In the genomic region with DNA sequence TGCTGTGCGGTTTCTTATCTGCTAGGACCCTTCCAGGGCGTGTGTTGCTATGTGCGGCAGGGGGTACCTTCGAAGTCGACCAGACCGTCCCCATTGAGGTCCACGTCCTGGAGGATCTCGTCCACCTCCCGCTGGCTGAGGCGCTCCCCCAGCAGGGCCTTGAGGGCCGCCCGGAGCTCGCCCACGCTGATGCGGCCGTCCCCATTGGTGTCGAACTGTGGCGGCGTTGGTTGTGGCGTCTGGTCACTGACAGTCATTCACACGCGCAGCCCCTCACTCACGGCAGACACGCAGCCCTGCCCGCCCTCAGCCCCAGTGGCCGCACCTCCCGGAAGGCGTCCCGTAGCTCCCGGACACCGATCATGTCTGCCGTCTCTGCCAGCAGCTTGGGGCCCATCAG, we compare ENCODE assay signal across 35 cellular contexts. TPM values are rescaled to one million over a fixed set of nuclear protein-coding genes. Genes with fewer than 3 reads are reported as not detected.
"Had no signal": no experiment of that assay in that cellular context is flagged by ENCODE, and none has a peak within 500 bp of the region (broad histone marks: within the 10 kb centered on the region; RNA-seq: fewer than 3 reads in every experiment).

No MANE protein-coding gene starts in this region.

- H3K4me1 ChIP-seq: ascending aorta, breast epithelium, esophagus squamous epithelium, gastroesophageal sphincter, heart right ventricle had no signal

- H3K27ac ChIP-seq: ascending aorta, breast epithelium, cardiac muscle cell, epithelial cell of prostate, esophagus squamous epithelium, gastroesophageal sphincter, heart right ventricle had no signal

- H3K9me3 Mint-ChIP-seq: activated CD4-positive, alpha-beta memory T cell treated with anti-CD3 and anti-CD28 coated beads for 36 hours; activated CD4-positive, alpha-beta T cell treated with anti-CD3 and anti-CD28 coated beads, Interleukin-2, amount 10 ng/mL, durations not matched to agents 24 days and 14 days; activated naive CD4-positive, alpha-beta T cell treated with anti-CD3 and anti-CD28 coated beads, Interleukin-2, amount 10 ng/mL, durations not matched to agents 7 days and 5 days; activated naive CD4-positive, alpha-beta T cell treated with anti-CD3 and anti-CD28 coated beads, Interleukin-2, amount 50 U/mL, for 72 hours; activated naive CD8-positive, alpha-beta T cell treated with anti-CD3 and anti-CD28 coated beads, Interleukin-2, amount 10 ng/mL, durations not matched to agents 7 days and 5 days; activated T-cell treated with anti-CD3 and anti-CD28 coated beads, Interleukin-2, amount 50 U/mL, for 24 hours; activated T-helper 17 cell treated with anti-CD3 and anti-CD28 coated beads, Interleukin-2, amount 50 U/mL, for 72 hours had no signal

- DNase-seq: activated CD4-positive, alpha-beta memory T cell treated with anti-CD3 and anti-CD28 coated beads for 36 hours; activated CD4-positive, alpha-beta T cell treated with anti-CD3 and anti-CD28 coated beads for 36 hours; activated CD4-positive, alpha-beta T cell treated with anti-CD3 and anti-CD28 coated beads, Interleukin-2, amount 10 ng/mL, durations not matched to agents 24 days and 14 days; activated CD4-positive, CD25-positive, alpha-beta regulatory T cell; activated CD4-positive, CD25-positive, alpha-beta regulatory T cell treated with anti-CD3 and anti-CD28 coated beads, Interleukin-2, amount 50 U/mL, for 72 hours; activated CD8-positive, alpha-beta memory T cell treated with anti-CD3 and anti-CD28 coated beads, Interleukin-2, amount 50 U/mL, for 48 hours; activated gamma-delta T cell; activated naive CD4-positive, alpha-beta T cell; activated naive CD4-positive, alpha-beta T cell treated with anti-CD3 and anti-CD28 coated beads, Interleukin-2, amount 10 ng/mL, durations not matched to agents 7 days and 5 days; activated naive CD8-positive, alpha-beta T cell treated with anti-CD3 and anti-CD28 coated beads, Interleukin-2, amount 10 ng/mL, durations not matched to agents 7 days and 5 days; activated T-cell treated with anti-CD3 and anti-CD28 coated beads for 4 hours; activated T-cell treated with anti-CD3 and anti-CD28 coated beads, Interleukin-2, amount 50 U/mL, for 24 hours; central memory CD4-positive, alpha-beta T cell; cerebellar nuclear complex; cortex of kidney; dermis blood vessel endothelial cell; effector CD4-positive, alpha-beta T cell; esophagus squamous epithelium; foreskin melanocyte; heart right ventricle; T-helper 2 cell had no signal

- H3K36me3 Mint-ChIP-seq: activated CD4-positive, alpha-beta memory T cell treated with anti-CD3 and anti-CD28 coated beads for 36 hours; activated naive CD4-positive, alpha-beta T cell treated with anti-CD3 and anti-CD28 coated beads, Interleukin-2, amount 10 ng/mL, durations not matched to agents 7 days and 5 days; activated naive CD4-positive, alpha-beta T cell treated with anti-CD3 and anti-CD28 coated beads, Interleukin-2, amount 50 U/mL, for 72 hours; activated naive CD8-positive, alpha-beta T cell treated with anti-CD3 and anti-CD28 coated beads, Interleukin-2, amount 10 ng/mL, durations not matched to agents 7 days and 5 days; brain had no signal

- H3K27me3 ChIP-seq: ascending aorta, cardiac muscle cell had no signal

- H3K4me1 Mint-ChIP-seq: activated CD4-positive, alpha-beta T cell treated with anti-CD3 and anti-CD28 coated beads for 36 hours; activated CD4-positive, alpha-beta T cell treated with anti-CD3 and anti-CD28 coated beads, Interleukin-2, amount 10 ng/mL, durations not matched to agents 24 days and 14 days; activated naive CD4-positive, alpha-beta T cell treated with anti-CD3 and anti-CD28 coated beads, Interleukin-2, amount 10 ng/mL, durations not matched to agents 7 days and 5 days; activated naive CD8-positive, alpha-beta T cell treated with anti-CD3 and anti-CD28 coated beads, Interleukin-2, amount 10 ng/mL, durations not matched to agents 7 days and 5 days; brain had no signal

- H3K9me3 ChIP-seq: ascending aorta, breast epithelium, esophagus squamous epithelium, gastroesophageal sphincter, heart right ventricle had no signal

- H3K4me3 Mint-ChIP-seq: activated CD4-positive, alpha-beta memory T cell treated with anti-CD3 and anti-CD28 coated beads for 36 hours; activated CD4-positive, alpha-beta T cell treated with anti-CD3 and anti-CD28 coated beads for 36 hours; activated CD4-positive, alpha-beta T cell treated with anti-CD3 and anti-CD28 coated beads, Interleukin-2, amount 10 ng/mL, durations not matched to agents 24 days and 14 days; activated naive CD4-positive, alpha-beta T cell treated with anti-CD3 and anti-CD28 coated beads, Interleukin-2, amount 10 ng/mL, durations not matched to agents 7 days and 5 days; activated naive CD8-positive, alpha-beta T cell treated with anti-CD3 and anti-CD28 coated beads, Interleukin-2, amount 10 ng/mL, durations not matched to agents 7 days and 5 days; activated T-cell treated with anti-CD3 and anti-CD28 coated beads, Interleukin-2, amount 50 U/mL, for 24 hours; activated T-helper 17 cell treated with anti-CD3 and anti-CD28 coated beads, Interleukin-2, amount 50 U/mL, for 72 hours; brain had no signal

- H3K4me3 ChIP-seq: ascending aorta, breast epithelium, cardiac muscle cell, esophagus squamous epithelium, gastroesophageal sphincter, heart right ventricle had no signal

- H3K27ac Mint-ChIP-seq: activated CD4-positive, alpha-beta memory T cell treated with anti-CD3 and anti-CD28 coated beads for 36 hours; activated CD4-positive, alpha-beta T cell treated with anti-CD3 and anti-CD28 coated beads for 36 hours; activated CD4-positive, alpha-beta T cell treated with anti-CD3 and anti-CD28 coated beads, Interleukin-2, amount 10 ng/mL, durations not matched to agents 24 days and 14 days; activated naive CD4-positive, alpha-beta T cell treated with anti-CD3 and anti-CD28 coated beads, Interleukin-2, amount 10 ng/mL, durations not matched to agents 7 days and 5 days; activated naive CD4-positive, alpha-beta T cell treated with anti-CD3 and anti-CD28 coated beads, Interleukin-2, amount 50 U/mL, for 72 hours; activated naive CD8-positive, alpha-beta T cell treated with anti-CD3 and anti-CD28 coated beads, Interleukin-2, amount 10 ng/mL, durations not matched to agents 7 days and 5 days; activated T-cell treated with anti-CD3 and anti-CD28 coated beads, Interleukin-2, amount 50 U/mL, for 24 hours; activated T-helper 17 cell treated with anti-CD3 and anti-CD28 coated beads, Interleukin-2, amount 50 U/mL, for 72 hours; brain had no signal

- H3K27me3 Mint-ChIP-seq: activated CD4-positive, alpha-beta memory T cell treated with anti-CD3 and anti-CD28 coated beads for 36 hours; activated CD4-positive, alpha-beta T cell treated with anti-CD3 and anti-CD28 coated beads for 36 hours had no signal

- H3K36me3 ChIP-seq: ascending aorta, breast epithelium, cardiac muscle cell, esophagus squamous epithelium, gastroesophageal sphincter, heart right ventricle had no signal

RNA-seq across cellular contexts. Expression of gene CABP2, which starts 3.5 kb away (rescaled TPM):
- total RNA-seq: activated CD4-positive, alpha-beta memory T cell treated with anti-CD3 and anti-CD28 coated beads for 36 hours; activated CD4-positive, alpha-beta T cell treated with anti-CD3 and anti-CD28 coated beads for 36 hours; activated CD4-positive, alpha-beta T cell treated with anti-CD3 and anti-CD28 coated beads, Interleukin-2, amount 10 ng/mL, durations not matched to agents 24 days and 14 days; activated naive CD4-positive, alpha-beta T cell treated with anti-CD3 and anti-CD28 coated beads, Interleukin-2, amount 50 U/mL, for 72 hours; activated naive CD8-positive, alpha-beta T cell treated with anti-CD3 and anti-CD28 coated beads, Interleukin-2, amount 10 ng/mL, durations not matched to agents 7 days and 5 days; activated T-helper 17 cell treated with anti-CD3 and anti-CD28 coated beads, Interleukin-2, amount 50 U/mL, for 72 hours; ascending aorta; breast epithelium; cardiac muscle cell; dermis blood vessel endothelial cell; endothelial cell of umbilical vein; esophagus squamous epithelium; fibroblast of lung; fibroblast of villous mesenchyme; gastroesophageal sphincter; glomerular endothelial cell; heart right ventricle; T-helper 1 cell treated with Interleukin-12 subunit alpha and Interleukin-12 subunit beta and Interleukin-4 antibody, amounts not matched to agents 30 ng/mL and 1 ng/mL, for 36 hours had no signal
- polyA plus RNA-seq: cardiac muscle cell, endothelial cell of umbilical vein, esophagus, fibroblast of lung, heart right ventricle had no signal
